Comparison of ENCODE assay signal across 18 cellular contexts in the genomic region with DNA sequence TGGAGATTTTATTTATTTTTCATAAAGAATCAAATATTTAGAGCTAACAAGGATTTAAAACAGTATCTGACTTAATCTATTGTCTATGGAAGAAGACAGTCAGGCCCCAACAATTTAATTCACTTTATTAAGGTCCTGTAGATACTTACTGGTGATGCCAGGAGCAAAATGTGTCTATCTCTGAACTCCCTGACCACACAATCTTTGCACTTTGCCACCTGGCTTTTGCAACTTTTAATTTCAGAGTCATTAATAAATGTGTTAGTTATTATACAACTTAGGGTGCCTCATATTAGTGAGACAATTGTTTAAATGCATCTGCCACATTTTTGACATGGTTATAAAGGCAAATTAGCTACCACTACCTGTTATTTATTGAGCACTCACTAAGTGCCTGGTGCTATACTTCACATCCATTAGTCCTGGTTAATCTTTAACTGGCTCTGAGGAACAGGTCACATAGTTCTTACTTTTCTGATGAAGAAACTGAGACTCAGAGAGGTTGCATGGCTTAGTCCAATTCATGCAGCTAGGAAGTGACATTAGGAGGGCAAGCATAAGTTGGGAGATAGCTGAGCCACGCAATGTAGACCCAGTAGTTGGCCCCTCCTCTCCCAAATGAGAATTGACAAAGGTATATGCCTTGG.
DNase-seq lines count a peak whose midpoint lies in the region; ATAC-seq and TF ChIP-seq lines count a peak whose summit lies in the region.
"Had no signal": no experiment of that assay in that cellular context is flagged by ENCODE, and none has a peak within 500 bp of the region (broad histone marks: within the 10 kb centered on the region; RNA-seq: fewer than 3 reads in every experiment).

No MANE protein-coding gene starts in this region.

- H3K27ac ChIP-seq in 22Rv1 (peak overlapping the region; percentile 90), liver (ENCODE audit: low read depth in 1 of 2, low read length in 2 of 2) (no peak overlapping the region)
- H3K27ac ChIP-seq: GM23248 had no signal

- no peak overlapping the region for H3K9ac ChIP-seq in liver (ENCODE audit: low read depth in 1 of 2, low read length in 2 of 2)
- H3K9ac ChIP-seq: GM23248 had no signal

- H3K4me1 Mint-ChIP-seq in dendritic cell treated with granulocyte-macrophage colony-stimulating factor and Interleukin-4, amounts not matched to agents 40 ng/mL and 50 ng/mL, for 4 days (ENCODE audit: low read depth), result peaks cover 27% of the 10 kb centered on the region

- DNase-seq in activated CD8-positive, alpha-beta memory T cell treated with anti-CD3 and anti-CD28 coated beads for 24 hours, result no peak
- DNase-seq in NCI-H187 (lab: John Stamatoyannopoulos, UW), result no peak
- DNase-seq: 8988T, Calu3, GM23248, MG63, NCI-H1092 treated with DMSO at 0.1 percent for 48 hours, NCI-H1694, NCI-H345, NCI-H526 treated with DMSO at 0.1 percent for 48 hours, PC-3 had no signal

- peak in 1 of 2 donors; percentile 34 for TF ChIP-seq RAD21 in liver (IDR thresholded peaks at IDR 0.05)

- H3K4me3 ChIP-seq in liver (ENCODE audit: low read depth in 1 of 3, low read length in 3 of 3), result no peak overlapping the region
- H3K4me3 ChIP-seq: BLaER1 treated with 17β-estradiol and CSF1 and Interleukin-3, amounts not matched to agents 10 nM and 100 nM; GM23248; MG63 had no signal

- 82% methylated on average over 1 of the region's 1 CpG for WGBS in liver

- peak overlapping the region; percentile 60 for H3K27ac Mint-ChIP-seq in dendritic cell treated with granulocyte-macrophage colony-stimulating factor and Interleukin-4, amounts not matched to agents 40 ng/mL and 50 ng/mL, for 4 days

- peaks cover 2% of the 10 kb centered on the region for H3K27me3 Mint-ChIP-seq in dendritic cell treated with granulocyte-macrophage colony-stimulating factor and Interleukin-4, amounts not matched to agents 40 ng/mL and 50 ng/mL, for 4 days

- no peaks in the 10 kb centered on the region for H3K36me3 ChIP-seq in liver (ENCODE audit: control insufficient read depth in 4 of 4, insufficient read depth in 3 of 4, low read depth in 1 of 4, low read length in 3 of 4)
- H3K36me3 ChIP-seq: BLaER1 treated with 17β-estradiol and CSF1 and Interleukin-3, amounts not matched to agents 10 nM and 100 nM; MG63 had no signal

- TF ChIP-seq CTCF in 22Rv1 (IDR thresholded peaks at IDR 0.05), result no peak
- no peak for TF ChIP-seq CTCF in liver (IDR thresholded peaks at IDR 0.05; ENCODE audit: low read depth, low read length, missing input control)

- no peaks in the 10 kb centered on the region for H3K9me3 Mint-ChIP-seq in dendritic cell treated with granulocyte-macrophage colony-stimulating factor and Interleukin-4, amounts not matched to agents 40 ng/mL and 50 ng/mL, for 4 days

- no peaks in the 10 kb centered on the region for H3K27me3 ChIP-seq in liver (ENCODE audit: control insufficient read depth in 4 of 4, insufficient read depth in 4 of 4, low read length in 3 of 4)
- H3K27me3 ChIP-seq: BLaER1 treated with 17β-estradiol and CSF1 and Interleukin-3, amounts not matched to agents 10 nM and 100 nM; MG63 had no signal

- H3K4me3 Mint-ChIP-seq in dendritic cell treated with granulocyte-macrophage colony-stimulating factor and Interleukin-4, amounts not matched to agents 40 ng/mL and 50 ng/mL, for 4 days, result no peak overlapping the region

- H3K4me1 ChIP-seq in liver (ENCODE audit: control insufficient read depth in 4 of 4, insufficient read depth in 4 of 4, low read length in 3 of 4), result peaks cover 0 to 26% (median 16%) of the 10 kb centered on the region in 4 donors

- no peaks in the 10 kb centered on the region for H3K36me3 Mint-ChIP-seq in dendritic cell treated with granulocyte-macrophage colony-stimulating factor and Interleukin-4, amounts not matched to agents 40 ng/mL and 50 ng/mL, for 4 days (ENCODE audit: low read depth)

- intact Hi-C loops in dendritic cell treated with granulocyte-macrophage colony-stimulating factor and Interleukin-4, amounts not matched to agents 40 ng/mL and 50 ng/mL, for 4 days (cut with micrococcal nuclease), result no loop called here

- H3K9me3 ChIP-seq in liver (ENCODE audit: control insufficient read depth in 4 of 4, low read length in 3 of 4), result no peaks in the 10 kb centered on the region
- H3K9me3 ChIP-seq: BLaER1 treated with 17β-estradiol and CSF1 and Interleukin-3, amounts not matched to agents 10 nM and 100 nM; MG63 had no signal

- ATAC-seq in GM18909 (IDR thresholded peaks at IDR 0.05; ENCODE audit: poor library complexity, unreplicated experiment) (peak; percentile 62), HG02884 (IDR thresholded peaks at IDR 0.05; ENCODE audit: unreplicated experiment) (no peak), GM18868 (IDR thresholded peaks at IDR 0.05; ENCODE audit: unreplicated experiment) (no peak)
- ATAC-seq: PC-3 had no signal

TF ChIP-seq in liver, 16 proteins besides CTCF, POLR2A, EP300 and RAD21:
- peak; percentile 8 to 32 for TF ChIP-seq RXRA (IDR thresholded peaks at IDR 0.05)
- TF ChIP-seq, protein P1, sequence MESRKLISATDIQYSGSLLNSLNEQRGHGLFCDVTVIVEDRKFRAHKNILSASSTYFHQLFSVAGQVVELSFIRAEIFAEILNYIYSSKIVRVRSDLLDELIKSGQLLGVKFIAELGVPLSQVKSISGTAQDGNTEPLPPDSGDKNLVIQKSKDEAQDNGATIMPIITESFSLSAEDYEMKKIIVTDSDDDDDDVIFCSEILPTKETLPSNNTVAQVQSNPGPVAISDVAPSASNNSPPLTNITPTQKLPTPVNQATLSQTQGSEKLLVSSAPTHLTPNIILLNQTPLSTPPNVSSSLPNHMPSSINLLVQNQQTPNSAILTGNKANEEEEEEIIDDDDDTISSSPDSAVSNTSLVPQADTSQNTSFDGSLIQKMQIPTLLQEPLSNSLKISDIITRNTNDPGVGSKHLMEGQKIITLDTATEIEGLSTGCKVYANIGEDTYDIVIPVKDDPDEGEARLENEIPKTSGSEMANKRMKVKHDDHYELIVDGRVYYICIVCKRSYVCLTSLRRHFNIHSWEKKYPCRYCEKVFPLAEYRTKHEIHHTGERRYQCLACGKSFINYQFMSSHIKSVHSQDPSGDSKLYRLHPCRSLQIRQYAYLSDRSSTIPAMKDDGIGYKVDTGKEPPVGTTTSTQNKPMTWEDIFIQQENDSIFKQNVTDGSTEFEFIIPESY (IDR thresholded peaks at IDR 0.05), result peak; percentile 18
- TF ChIP-seq TAF1 (conservative IDR thresholded peaks at IDR 0.05), result no peak
- TF ChIP-seq, protein P2, sequence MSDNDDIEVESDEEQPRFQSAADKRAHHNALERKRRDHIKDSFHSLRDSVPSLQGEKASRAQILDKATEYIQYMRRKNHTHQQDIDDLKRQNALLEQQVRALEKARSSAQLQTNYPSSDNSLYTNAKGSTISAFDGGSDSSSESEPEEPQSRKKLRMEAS (IDR thresholded peaks at IDR 0.05), result no peak
- peak; percentile 51 to 58 for TF ChIP-seq HNF4A (conservative IDR thresholded peaks at IDR 0.05)
- TF ChIP-seq FOXA2 (IDR thresholded peaks at IDR 0.05), result no peak
- TF ChIP-seq JUND (IDR thresholded peaks at IDR 0.05), result peak in 1 of 2 donors; percentile 10
